ENCODE assay signal across 8 cellular contexts in genomic region chr6:44470106-44470446, GRCh38.
DNase-seq lines count a peak whose midpoint lies in the region; ATAC-seq, FAIRE-seq and TF ChIP-seq lines count a peak whose summit lies in the region.

No MANE protein-coding gene starts in this region.

- no peak for TF ChIP-seq RAD21 in K562 (CRISPR knock-in tag; conservative IDR thresholded peaks at IDR 0.05 in 1 of 2, IDR thresholded peaks at IDR 0.05 in 1 of 2)

- no peaks in the 10 kb centered on the region for H3K27me3 ChIP-seq in K562 (ENCODE audit: control insufficient read depth in 2 of 2, insufficient read depth in 2 of 2, low read length in 2 of 2)

- H3K4me3 ChIP-seq in K562, result no peak overlapping the region

- H3K9me3 ChIP-seq in K562 (replicated peaks; ENCODE audit: control insufficient read depth, insufficient read depth, low read depth, low read length), result no peaks in the 10 kb centered on the region

- TF ChIP-seq CTCF in 22Rv1 (IDR thresholded peaks at IDR 0.05) (peak; percentile 71), HFFc6 (IDR thresholded peaks at IDR 0.05) (peak; percentile 53), K562 (IDR thresholded peaks at IDR 0.05 in 2 of 3, conservative IDR thresholded peaks at IDR 0.05 in 1 of 3; ENCODE audit: insufficient read depth in 2 of 3, low read depth in 1 of 3, low read length in 3 of 3) (peak in 1 of 3 experiments; percentile 46; a peak in 1 of 6 replicates)

- H3K36me3 ChIP-seq in K562 (ENCODE audit: control insufficient read depth, insufficient read depth, low read length), result no peaks in the 10 kb centered on the region

- H3K79me2 ChIP-seq in K562 (ENCODE audit: control insufficient read depth, insufficient read depth, low read length), result no peaks in the 10 kb centered on the region

- H3K27ac ChIP-seq in 22Rv1, result no peak overlapping the region
- no peak overlapping the region for H3K27ac ChIP-seq in K562 (ENCODE audit: extremely low read depth, low read depth, low read length)

- H3K4me1 Mint-ChIP-seq in HFFc6 (ENCODE audit: low read depth), result peaks cover 19% of the 10 kb centered on the region

- in situ Hi-C loops in K562 (cut with MboI), result loop anchor here (10.0 kb wide), 2 partner anchors 175 to 1445 kb away; no protein-coding TSS in a partner anchor

- DNase-seq in HFFc6 (no peak), NCI-H2171 (lab: John Stamatoyannopoulos, UW) (peak; percentile 98), K562 (ENCODE audit: extremely low read depth in 1 of 4, low spot score in 3 of 4) (no peak), amygdala (lab: John Stamatoyannopoulos, UW) (no peak), OCI-M2 (lab: John Stamatoyannopoulos, UW; ENCODE audit: unreplicated experiment) (no peak)
- DNase-seq in activated T-cell treated with anti-CD3 and anti-CD28 coated beads, Interleukin-2, amount 50 U/mL, for 1 hour, result no peak

- ATAC-seq in K562 (no peak), HG02759 (IDR thresholded peaks at IDR 0.05; ENCODE audit: unreplicated experiment) (no peak)

- BruUV-seq in K562 (replicated peaks; lab: Mats Ljungman, UMichigan), result no TSS peak

- TF ChIP-seq POLR2A in K562 (conservative IDR thresholded peaks at IDR 0.05), result no peak

- H3K9ac ChIP-seq in K562 (ENCODE audit: insufficient read depth in 1 of 2, low read depth in 2 of 2, low read length in 2 of 2), result peak overlapping the region in 1 of 2 experiments; percentile 81; a peak in 1 of 4 replicates

- H3K4me1 ChIP-seq in K562 (replicated peaks in 1 of 2; ENCODE audit: control insufficient read depth in 2 of 2, insufficient read depth in 2 of 2, low read length in 2 of 2), result peaks cover 25 to 37% of the 10 kb centered on the region in 2 experiments; a peak in 4 of 5 replicates

- no peaks in the 10 kb centered on the region for H3K36me3 Mint-ChIP-seq in HFFc6 (ENCODE audit: low read depth)

- H3K9me3 Mint-ChIP-seq in HFFc6, result no peaks in the 10 kb centered on the region

- H2AFZ ChIP-seq in K562 (ENCODE audit: low read depth, low read length), result peak overlapping the region; percentile 73

- CTCF ChIA-PET in K562 (lab: Yijun Ruan, JAX; ENCODE audit: low intra/inter-chr PET ratio), result interaction anchor here (0.6 to 1.3 kb wide), 3 partner anchors 24 to 1450 kb away, joined by 3 to 6 read pairs (median 3); no protein-coding TSS in a partner anchor

- no peak overlapping the region for H3K4me2 ChIP-seq in K562 (ENCODE audit: insufficient read depth, low read length)

- H3K27me3 Mint-ChIP-seq in HFFc6 (ENCODE audit: insufficient read depth), result peaks cover 1% of the 10 kb centered on the region

- H3K4me3 Mint-ChIP-seq in HFFc6, result no peak overlapping the region

- WGBS in K562 (ENCODE audit: insufficient coverage, low coverage, missing lambda C conversion rate), result 48% methylated on average over 7 of the region's 7 CpGs

- FAIRE-seq in K562 (lab: Jason Lieb, UNC), result no peak

- POLR2A ChIA-PET in K562 (lab: Yijun Ruan, JAX), result interaction anchor here (0.6 to 1.4 kb wide), 5 partner anchors 10 to 908 kb away, joined by 3 to 5 read pairs (median 3); partner anchors contain the start of gene SUPT3H

- no peaks in the 10 kb centered on the region for H3K9me1 ChIP-seq in K562 (ENCODE audit: control insufficient read depth, insufficient read depth, low read length)

- intact Hi-C loops in K562 (cut with micrococcal nuclease), result loop anchor here (5.0 to 10.0 kb wide), 2 partner anchors 95 to 907 kb away; partner anchors contain the start of gene SUPT3H

- no peak overlapping the region for H3K27ac Mint-ChIP-seq in HFFc6

- H4K20me1 ChIP-seq in K562 (replicated peaks; ENCODE audit: control insufficient read depth, insufficient read depth, low read length), result no peaks in the 10 kb centered on the region

- no peak for TF ChIP-seq EP300 in K562 (IDR thresholded peaks at IDR 0.05; ENCODE audit: low read length)

TF ChIP-seq in K562, 482 proteins besides CTCF, POLR2A, EP300 and RAD21:
- no peak for TF ChIP-seq ZNF583 (CRISPR knock-in tag; IDR thresholded peaks at IDR 0.05)
- peak; percentile 16; the same call in 1 of the 2 replicates for TF ChIP-seq C11orf30 (IDR thresholded peaks at IDR 0.05; ENCODE audit: low read depth)
- TF ChIP-seq TFAP4 (CRISPR knock-in tag; IDR thresholded peaks at IDR 0.05; ENCODE audit: borderline replicate concordance), result 0 out of 2 replicates have a peak, but pooled peaks have one; percentile 9
- peak; percentile 63; the same call in 1 of the 2 replicates for TF ChIP-seq NFIC (IDR thresholded peaks at IDR 0.05)
- TF ChIP-seq ZNF316 (IDR thresholded peaks at IDR 0.05), result peak; percentile 43; the same call in 1 of the 2 replicates
- TF ChIP-seq RREB1 (CRISPR knock-in tag; IDR thresholded peaks at IDR 0.05), result no peak
- TF ChIP-seq E2F6 (IDR thresholded peaks at IDR 0.05; ENCODE audit: borderline replicate concordance in 1 of 2, extremely low read depth in 1 of 2, insufficient read depth in 1 of 2, insufficient read length in 1 of 2, low read depth in 1 of 2, low read length in 1 of 2, poor library complexity in 1 of 2, severe bottlenecking in 1 of 2), result peak in 1 of 2 experiments; percentile 5
- TF ChIP-seq PREB (CRISPR knock-in tag; IDR thresholded peaks at IDR 0.05), result peak; percentile 5; the same call in 1 of the 2 replicates
- 0 out of 2 replicates have a peak, but pooled peaks have one; percentile 3 for TF ChIP-seq ZBTB2 (IDR thresholded peaks at IDR 0.05)
